In the genomic region with DNA sequence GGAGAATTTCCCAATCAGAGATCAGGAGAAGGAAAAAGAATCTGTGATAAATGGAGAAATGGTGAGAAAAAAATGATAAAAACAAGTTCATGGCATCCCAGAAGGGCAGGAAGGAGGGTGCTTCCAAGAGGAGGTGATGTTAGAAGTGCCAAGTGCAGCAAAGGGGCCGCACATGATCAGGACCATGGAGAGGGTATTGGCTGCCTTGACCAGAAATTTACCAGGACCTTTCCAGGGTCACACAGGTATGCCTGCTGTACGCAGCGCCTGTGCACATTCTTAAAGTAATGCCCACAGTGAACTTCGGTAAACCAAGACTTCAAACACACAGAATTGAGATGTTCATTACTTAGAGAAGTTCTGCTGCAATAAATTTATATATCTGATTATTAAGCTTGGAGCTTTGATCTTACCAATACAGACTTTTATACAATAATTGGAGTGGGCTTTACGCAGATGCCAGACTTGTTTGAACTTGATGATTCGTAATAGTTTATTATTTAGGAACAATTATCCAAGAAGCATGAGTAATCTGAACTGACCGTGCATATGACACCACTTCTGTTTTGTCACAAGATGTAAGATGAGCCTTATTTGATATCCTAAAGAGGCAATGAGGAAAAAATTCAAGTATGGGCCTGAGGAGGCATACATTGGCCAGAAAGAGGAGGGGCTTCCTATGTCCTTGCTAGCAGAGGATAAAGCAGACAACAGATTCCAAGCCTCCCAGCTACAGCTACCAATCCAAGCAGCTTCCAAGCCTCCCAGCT, we compare ENCODE assay signal across 30 cellular contexts. TPM values are rescaled to one million over a fixed set of nuclear protein-coding genes. Genes with fewer than 3 reads are reported as not detected.
DNase-seq lines count a peak whose midpoint lies in the region; FAIRE-seq and TF ChIP-seq lines count a peak whose summit lies in the region.
"Had no signal": no experiment of that assay in that cellular context is flagged by ENCODE, and none has a peak within 500 bp of the region (broad histone marks: within the 10 kb centered on the region; RNA-seq: fewer than 3 reads in every experiment).

No MANE protein-coding gene starts in this region.

- H3K4me3 Mint-ChIP-seq in osteocyte (ENCODE audit: unreplicated experiment) = no peak overlapping the region
- H3K4me3 Mint-ChIP-seq: activated naive CD4-positive, alpha-beta T cell treated with anti-CD3 and anti-CD28 coated beads, Interleukin-2, amount 10 ng/mL, durations not matched to agents 7 days and 5 days; activated T-cell treated with anti-CD3 and anti-CD28 coated beads, Interleukin-2, amount 50 U/mL, for 72 hours; immature natural killer cell; stimulated activated naive CD8-positive, alpha-beta T cell treated with anti-CD3 and anti-CD28 coated beads, Interleukin-15, amount 100 ng/mL, for 72 hours had no signal

- H3K27ac Mint-ChIP-seq in osteocyte (ENCODE audit: unreplicated experiment) = no peak overlapping the region
- H3K27ac Mint-ChIP-seq: activated naive CD4-positive, alpha-beta T cell treated with anti-CD3 and anti-CD28 coated beads, Interleukin-2, amount 10 ng/mL, durations not matched to agents 7 days and 5 days; activated T-cell treated with anti-CD3 and anti-CD28 coated beads, Interleukin-2, amount 50 U/mL, for 72 hours; immature natural killer cell; stimulated activated naive CD8-positive, alpha-beta T cell treated with anti-CD3 and anti-CD28 coated beads, Interleukin-15, amount 100 ng/mL, for 72 hours had no signal

- no peak for TF ChIP-seq CTCF in epithelial cell of esophagus (IDR thresholded peaks at IDR 0.05; ENCODE audit: insufficient read depth, low read depth, low read length, missing control alignments)
- no peak for TF ChIP-seq CTCF in osteocyte (IDR thresholded peaks at IDR 0.05)

- peaks cover 4% of the 10 kb centered on the region for H3K9me3 Mint-ChIP-seq in osteocyte (ENCODE audit: unreplicated experiment)
- H3K9me3 Mint-ChIP-seq: activated naive CD4-positive, alpha-beta T cell treated with anti-CD3 and anti-CD28 coated beads, Interleukin-2, amount 10 ng/mL, durations not matched to agents 7 days and 5 days had no signal

- H3K36me3 Mint-ChIP-seq in osteocyte (ENCODE audit: unreplicated experiment) = no peaks in the 10 kb centered on the region
- H3K36me3 Mint-ChIP-seq: activated naive CD4-positive, alpha-beta T cell treated with anti-CD3 and anti-CD28 coated beads, Interleukin-2, amount 10 ng/mL, durations not matched to agents 7 days and 5 days; immature natural killer cell had no signal

- DNase-seq in NCI-H2107 treated with DMSO at 0.1 percent for 48 hours (lab: John Stamatoyannopoulos, UW; ENCODE audit: unreplicated experiment) (peak; percentile 2), NCI-H2107 (lab: John Stamatoyannopoulos, UW) (no peak), RPMI7951 (ENCODE audit: low read depth) (peak; percentile 15), epithelial cell of esophagus (ENCODE audit: low read depth) (peak; percentile 90), osteocyte (ENCODE audit: extremely low spot score, unreplicated experiment) (peak; percentile 36), NCI-H1930 (lab: John Stamatoyannopoulos, UW) (no peak), GM19239 (ENCODE audit: insufficient read length, low spot score) (no peak)
- no peak for DNase-seq in activated CD4-positive, alpha-beta T cell treated with anti-CD3 and anti-CD28 coated beads for 4 hours
- DNase-seq: 8988T; activated naive CD4-positive, alpha-beta T cell treated with anti-CD3 and anti-CD28 coated beads, Interleukin-2, amount 10 ng/mL, durations not matched to agents 7 days and 5 days; activated T-cell treated with anti-CD3 and anti-CD28 coated beads, Interleukin-2, amount 50 U/mL, for 72 hours; DND-41; effector memory CD4-positive, alpha-beta T cell; heart left ventricle; immature natural killer cell; KBM-7; lower lobe of right lung; MV-4-11; NCI-H187 treated with DMSO at 0.1 percent for 48 hours; occipital lobe; retina; spleen; stimulated activated CD4-positive, alpha-beta T cell treated with anti-CD3 and anti-CD28 coated beads, Interleukin-4, amount 100 ng/mL, for 24 hours; stimulated activated naive CD8-positive, alpha-beta T cell treated with anti-CD3 and anti-CD28 coated beads, Interleukin-15, amount 100 ng/mL, for 72 hours; T1000; trophoblast cell had no signal

- H3K4me1 Mint-ChIP-seq in osteocyte (ENCODE audit: unreplicated experiment) = no peaks in the 10 kb centered on the region
- H3K4me1 Mint-ChIP-seq: immature natural killer cell had no signal

- no peak overlapping the region for H3K4me3 ChIP-seq in epithelial cell of esophagus (ENCODE audit: low read length)
- H3K4me3 ChIP-seq: heart left ventricle, lower lobe of right lung, spleen had no signal

- H3K27me3 Mint-ChIP-seq in osteocyte (ENCODE audit: unreplicated experiment) = peaks cover 32% of the 10 kb centered on the region
- H3K27me3 Mint-ChIP-seq: stimulated activated naive CD8-positive, alpha-beta T cell treated with anti-CD3 and anti-CD28 coated beads, Interleukin-15, amount 100 ng/mL, for 72 hours had no signal

- no peak for FAIRE-seq in GM19239 (lab: Jason Lieb, UNC)
- FAIRE-seq: RCC 7860 had no signal

RNA-seq across cellular contexts. Expression of gene KRT33A, which starts 2.2 kb away (rescaled TPM):
- not detected in 2 replicates for total RNA-seq in RPMI7951 (2014; rRNA removed; shearing (Covaris generic))
- not detected in 2 replicates for total RNA-seq in osteocyte
- total RNA-seq: activated CD8-positive, alpha-beta memory T cell treated with anti-CD3 and anti-CD28 coated beads for 36 hours; activated T-cell treated with anti-CD3 and anti-CD28 coated beads, Interleukin-2, amount 50 U/mL, for 72 hours; fibroblast of lung; heart left ventricle; lower lobe of right lung; NCI-H460; occipital lobe; spleen had no signal

RNA-seq across cellular contexts. Expression of gene KRT33B, which starts 16.8 kb away (rescaled TPM):
- 0.24 TPM in 1 of 2 replicates, not detected in the other for total RNA-seq in RPMI7951 (2014; rRNA removed; shearing (Covaris generic))
- not detected in 2 replicates for total RNA-seq in osteocyte
- total RNA-seq: activated CD8-positive, alpha-beta memory T cell treated with anti-CD3 and anti-CD28 coated beads for 36 hours; activated T-cell treated with anti-CD3 and anti-CD28 coated beads, Interleukin-2, amount 50 U/mL, for 72 hours; fibroblast of lung; heart left ventricle; lower lobe of right lung; NCI-H460; occipital lobe; spleen had no signal

RNA-seq across cellular contexts. Expression of gene KRT34, which starts 29.3 kb away (rescaled TPM):
- total RNA-seq in RPMI7951 (2014; rRNA removed; shearing (Covaris generic)) = not detected in 2 replicates
- not detected in 2 replicates for total RNA-seq in osteocyte
- total RNA-seq: activated CD8-positive, alpha-beta memory T cell treated with anti-CD3 and anti-CD28 coated beads for 36 hours; activated T-cell treated with anti-CD3 and anti-CD28 coated beads, Interleukin-2, amount 50 U/mL, for 72 hours; heart left ventricle; lower lobe of right lung; spleen had no signal

RNA-seq across cellular contexts. Expression of gene KRTAP17-1, which starts 37.3 kb away (rescaled TPM):
- total RNA-seq in RPMI7951 (2014; rRNA removed; shearing (Covaris generic)) = not detected in 2 replicates
- total RNA-seq in osteocyte = not detected in 2 replicates
- total RNA-seq: activated CD8-positive, alpha-beta memory T cell treated with anti-CD3 and anti-CD28 coated beads for 36 hours; activated T-cell treated with anti-CD3 and anti-CD28 coated beads, Interleukin-2, amount 50 U/mL, for 72 hours; fibroblast of lung; heart left ventricle; lower lobe of right lung; NCI-H460; occipital lobe; spleen had no signal

RNA-seq across cellular contexts. Expression of gene KRTAP16-1, which starts 43.7 kb away (rescaled TPM):
- not detected in 2 replicates for total RNA-seq in RPMI7951 (2014; rRNA removed; shearing (Covaris generic))
- total RNA-seq in osteocyte = not detected in 2 replicates
- total RNA-seq: activated CD8-positive, alpha-beta memory T cell treated with anti-CD3 and anti-CD28 coated beads for 36 hours; activated T-cell treated with anti-CD3 and anti-CD28 coated beads, Interleukin-2, amount 50 U/mL, for 72 hours; fibroblast of lung; heart left ventricle; lower lobe of right lung; NCI-H460; occipital lobe; spleen had no signal

Comparison
In these comparisons a context has a peak if more than half of its experiments do, and no peak if none do; other contexts are left out.
1. DNase-seq: peak in NCI-H2107 treated with DMSO at 0.1 percent for 48 hours (single experiment), RPMI7951 (single experiment), epithelial cell of esophagus (single experiment) and osteocyte (single experiment); none in NCI-H2107 (single experiment), activated CD4-positive, alpha-beta T cell treated with anti-CD3 and anti-CD28 coated beads for 4 hours (0 of 2), NCI-H1930 (0 of 2) and GM19239 (single experiment).